In genomic region chr22:37880668-37881440, GRCh38 we compare ENCODE assay signal across 18 cellular contexts. TPM values are rescaled to one million over a fixed set of nuclear protein-coding genes. Genes with fewer than 3 reads are reported as not detected.
DNase-seq lines count a peak whose midpoint lies in the region; ATAC-seq and TF ChIP-seq lines count a peak whose summit lies in the region.
"Had no signal": no experiment of that assay in that cellular context is flagged by ENCODE, and none has a peak within 500 bp of the region (broad histone marks: within the 10 kb centered on the region; RNA-seq: fewer than 3 reads in every experiment).

No MANE protein-coding gene starts in this region.

- H4K20me1 ChIP-seq in PC-3 (ENCODE audit: low read length) (no peaks in the 10 kb centered on the region), smooth muscle cell (ENCODE audit: low read depth) (peaks cover 54% of the 10 kb centered on the region)

- H3K9me3 ChIP-seq in PC-3 (ENCODE audit: low read length) (no peaks in the 10 kb centered on the region), smooth muscle cell (replicated peaks; ENCODE audit: low read depth) (no peaks in the 10 kb centered on the region)

- H3K4me1 ChIP-seq in PC-3 (ENCODE audit: insufficient read depth, low read length) (no peaks in the 10 kb centered on the region), smooth muscle cell (ENCODE audit: low read depth) (no peaks in the 10 kb centered on the region)

- peaks cover 3 to 25% (median 11%) of the 10 kb centered on the region in 4 donors for H3K4me1 Mint-ChIP-seq in naive thymus-derived CD8-positive, alpha-beta T cell

- H3K4me3 Mint-ChIP-seq in naive thymus-derived CD8-positive, alpha-beta T cell = peak overlapping the region in 1 of 10 donors; percentile 20
- H3K4me3 Mint-ChIP-seq: CD4-positive, alpha-beta memory T cell; natural killer cell treated with Interleukin-12 subunit alpha and Interleukin-12 subunit beta and Interleukin-15 and Interleukin-18, amount 100 ng/mL, for 72 hours had no signal

- POLR2A ChIA-PET in PC-3 (lab: Charles Lee; ENCODE audit: unreplicated experiment) = no interaction called here
- POLR2A ChIA-PET in naive thymus-derived CD8-positive, alpha-beta T cell (lab: Charles Lee) = no interaction called here

- CTCF ChIA-PET in PC-3 (lab: Charles Lee) = no interaction called here

- H3K4me2 ChIP-seq in PC-3 (ENCODE audit: low read length) (no peak overlapping the region), smooth muscle cell (no peak overlapping the region)
- H3K4me2 ChIP-seq: PC-9 had no signal

- H3K36me3 ChIP-seq in PC-3 (ENCODE audit: low read depth, low read length) (peaks cover 13% of the 10 kb centered on the region), smooth muscle cell (ENCODE audit: low read depth) (peaks cover 21% of the 10 kb centered on the region)

- peak overlapping the region in 2 of 10 donors; percentile 60 to 72 for H3K27ac Mint-ChIP-seq in naive thymus-derived CD8-positive, alpha-beta T cell
- H3K27ac Mint-ChIP-seq: natural killer cell treated with Interleukin-12 subunit alpha and Interleukin-12 subunit beta and Interleukin-15 and Interleukin-18, amount 100 ng/mL, for 72 hours had no signal

- H3K79me2 ChIP-seq in PC-3 (ENCODE audit: low read length) = peaks cover 33% of the 10 kb centered on the region
- H3K79me2 ChIP-seq in smooth muscle cell (ENCODE audit: low read depth) = peaks cover 44% of the 10 kb centered on the region

- TF ChIP-seq CTCF in PC-3 (conservative IDR thresholded peaks at IDR 0.05; ENCODE audit: low read depth, low read length) (no peak), smooth muscle cell (IDR thresholded peaks at IDR 0.05; ENCODE audit: borderline replicate concordance, insufficient read depth, poor library complexity, severe bottlenecking) (no peak)

- H3K27me3 ChIP-seq in PC-3 (ENCODE audit: low read length) (no peaks in the 10 kb centered on the region), smooth muscle cell (ENCODE audit: low read depth) (no peaks in the 10 kb centered on the region)
- H3K27me3 ChIP-seq: cardiac muscle cell had no signal

- DNase-seq in PC-3 = peak; percentile 33
- DNase-seq in caudate nucleus (lab: John Stamatoyannopoulos, UW) = peak in 38 of 61 donors; percentile 6 to 74 (median 40)
- peak; percentile 23 to 90 (median 74) for DNase-seq in head of caudate nucleus
- DNase-seq in smooth muscle cell (lab: John Stamatoyannopoulos, UW; ENCODE audit: unreplicated experiment) = no peak
- no peak for DNase-seq in T1000 (lab: John Stamatoyannopoulos, UW)
- no peak for DNase-seq in naive thymus-derived CD8-positive, alpha-beta T cell
- DNase-seq: activated CD4-positive, alpha-beta T cell treated with anti-CD3 and anti-CD28 coated beads for 4 hours; CD4-positive, alpha-beta memory T cell; NCI-H1417; PC-9; T-helper 1 cell had no signal

- H3K36me3 Mint-ChIP-seq in naive thymus-derived CD8-positive, alpha-beta T cell = peaks cover 5 to 91% (median 18%) of the 10 kb centered on the region in 3 donors

- intact Hi-C loops in PC-3 (cut with micrococcal nuclease) = no loop called here
- intact Hi-C loops in head of caudate nucleus (cut with DNase I) = no loop called here

- H3K27me3 Mint-ChIP-seq in naive thymus-derived CD8-positive, alpha-beta T cell = no peaks in the 10 kb centered on the region
- H3K27me3 Mint-ChIP-seq: CD4-positive, alpha-beta memory T cell; natural killer cell treated with Interleukin-12 subunit alpha and Interleukin-12 subunit beta and Interleukin-15 and Interleukin-18, amount 100 ng/mL, for 72 hours had no signal

- no peaks in the 10 kb centered on the region for H3F3A ChIP-seq in PC-3 (ENCODE audit: low read length, unreplicated experiment)
- H3F3A ChIP-seq in smooth muscle cell (ENCODE audit: low read depth) = no peaks in the 10 kb centered on the region

- H3K4me3 ChIP-seq in PC-3 (ENCODE audit: low read length) = no peak overlapping the region
- H3K4me3 ChIP-seq in smooth muscle cell = no peak overlapping the region
- H3K4me3 ChIP-seq: cardiac muscle cell, PC-9 had no signal

- ATAC-seq in PC-3 = peak; percentile 76
- no peak for ATAC-seq in HG02973 (IDR thresholded peaks at IDR 0.05; ENCODE audit: unreplicated experiment)
- ATAC-seq in HG03196 (IDR thresholded peaks at IDR 0.05; ENCODE audit: unreplicated experiment) = no peak
- no peak for ATAC-seq in naive thymus-derived CD8-positive, alpha-beta T cell
- ATAC-seq: natural killer cell treated with Interleukin-12 subunit alpha and Interleukin-12 subunit beta and Interleukin-15 and Interleukin-18, amount 100 ng/mL, for 72 hours had no signal

- H2AFZ ChIP-seq in PC-3 (ENCODE audit: low read length) (no peak overlapping the region), smooth muscle cell (ENCODE audit: low read depth) (no peak overlapping the region)
- H2AFZ ChIP-seq: PC-9 had no signal

- H3K9me2 ChIP-seq in PC-3 (replicated peaks; ENCODE audit: low read length) = no peaks in the 10 kb centered on the region

- 85% methylated on average over 6 of the region's 6 CpGs for WGBS in smooth muscle cell (ENCODE audit: low lambda C conversion rate)

- BruUV-seq in PC-3 (replicated peaks; lab: Mats Ljungman, UMichigan) = no TSS peak

- H3K9ac ChIP-seq in PC-3 (ENCODE audit: low read length) (no peak overlapping the region), smooth muscle cell (ENCODE audit: low read depth) (no peak overlapping the region)

- H3K27ac ChIP-seq in PC-3 (ENCODE audit: low read length) (no peak overlapping the region), caudate nucleus (ENCODE audit: low read depth, low read length) (peak overlapping the region; percentile 81), smooth muscle cell (ENCODE audit: low read depth) (peak overlapping the region; percentile 11)
- H3K27ac ChIP-seq: cardiac muscle cell, PC-9 had no signal

- H3K9me3 Mint-ChIP-seq in naive thymus-derived CD8-positive, alpha-beta T cell = no peaks in the 10 kb centered on the region
- H3K9me3 Mint-ChIP-seq: CD4-positive, alpha-beta memory T cell; natural killer cell treated with Interleukin-12 subunit alpha and Interleukin-12 subunit beta and Interleukin-15 and Interleukin-18, amount 100 ng/mL, for 72 hours had no signal

RNA-seq across cellular contexts. Expression of gene MICALL1, which starts 25.2 kb away (rescaled TPM):
- total RNA-seq in PC-3 (2014; rRNA removed) (20.1 and 29.9 TPM in 2 replicates), smooth muscle cell (15.2 and 24.9 TPM in 2 replicates)
- 8.7 and 17.1 TPM in 2 replicates for polyA plus RNA-seq in smooth muscle cell
- total RNA-seq in naive thymus-derived CD8-positive, alpha-beta T cell = 10 to 100 TPM; 26.3 to 28.5 TPM
- 1 to 10 TPM; 1.3 to 4.7 (median 1.5) TPM for polyA plus RNA-seq in naive thymus-derived CD8-positive, alpha-beta T cell

RNA-seq across cellular contexts. Expression of gene EIF3L, which starts 31.6 kb away (rescaled TPM):
- total RNA-seq in PC-3 (2014; rRNA removed) (164 and 218 TPM in 2 replicates), smooth muscle cell (264 and 274 TPM in 2 replicates)
- 165 and 182 TPM in 2 replicates for polyA plus RNA-seq in smooth muscle cell
- total RNA-seq in naive thymus-derived CD8-positive, alpha-beta T cell = 100 to 1,000 TPM; 509 to 544 TPM
- polyA plus RNA-seq in naive thymus-derived CD8-positive, alpha-beta T cell = 100 to 1,000 TPM; 310 to 395 (median 322) TPM

RNA-seq across cellular contexts. Expression of gene ANKRD54, which starts 36.7 kb away (rescaled TPM):
- total RNA-seq in PC-3 (2014; rRNA removed) = 24.9 and 30.1 TPM in 2 replicates
- 24.5 and 26.6 TPM in 2 replicates for total RNA-seq in smooth muscle cell
- polyA plus RNA-seq in smooth muscle cell = 22.2 and 26.2 TPM in 2 replicates
- total RNA-seq in naive thymus-derived CD8-positive, alpha-beta T cell = 10 to 100 TPM; 19.8 to 21.2 TPM
- polyA plus RNA-seq in naive thymus-derived CD8-positive, alpha-beta T cell = 10 to 100 TPM in 2 of 3 donors, 1 to 10 TPM in 1; 8.2 to 16.1 (median 13.9) TPM

RNA-seq across cellular contexts. Expression of gene GALR3, which starts 57.7 kb away (rescaled TPM):
- total RNA-seq in PC-3 (2014; rRNA removed) = not detected in 2 replicates
- not detected in 2 replicates for total RNA-seq in smooth muscle cell
- 0.26 TPM in 1 of 2 replicates, not detected in the other for polyA plus RNA-seq in smooth muscle cell
- total RNA-seq in naive thymus-derived CD8-positive, alpha-beta T cell = not detected
- not detected for polyA plus RNA-seq in naive thymus-derived CD8-positive, alpha-beta T cell
- total RNA-seq: cardiac muscle cell; CD4-positive, alpha-beta memory T cell; natural killer cell treated with Interleukin-12 subunit alpha and Interleukin-12 subunit beta and Interleukin-15 and Interleukin-18, amount 100 ng/mL, for 72 hours; NCI-H460; skeletal muscle tissue; subcutaneous adipose tissue had no signal
- polyA plus RNA-seq: CD4-positive, alpha-beta memory T cell had no signal

Comparison
In these comparisons a context has a peak if more than half of its experiments do, and no peak if none do; other contexts are left out.
1. DNase-seq: peak in PC-3 (single experiment), caudate nucleus (38 of 61) and head of caudate nucleus (42 of 42); none in smooth muscle cell (single experiment), T1000 (single experiment) and naive thymus-derived CD8-positive, alpha-beta T cell (0 of 10).